16 cellular contexts compared by ENCODE assay signal in the genomic region with DNA sequence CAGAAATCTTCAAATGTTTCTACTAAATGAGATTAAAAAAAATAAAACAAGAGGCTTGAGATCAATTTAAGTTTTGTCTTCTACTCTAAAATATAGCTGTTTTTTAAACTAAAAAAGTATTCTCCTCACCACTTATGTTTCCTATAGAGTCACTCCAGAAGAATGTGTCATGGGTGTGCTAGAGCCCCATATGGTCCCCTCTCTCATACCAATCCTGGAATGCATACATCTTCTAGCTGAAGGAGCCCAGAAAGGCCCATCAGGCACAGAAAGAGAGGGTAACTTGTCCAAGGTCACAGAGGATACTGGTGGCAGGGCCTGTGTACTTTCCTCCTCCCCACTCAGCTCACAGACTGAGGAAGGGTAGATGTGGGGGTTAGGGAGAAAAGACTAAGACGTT. TPM values are rescaled to one million over a fixed set of nuclear protein-coding genes. Genes with fewer than 3 reads are reported as not detected.
DNase-seq lines count a peak whose midpoint lies in the region; ATAC-seq and TF ChIP-seq lines count a peak whose summit lies in the region.
"Had no signal": no experiment of that assay in that cellular context is flagged by ENCODE, and none has a peak within 500 bp of the region (broad histone marks: within the 10 kb centered on the region; RNA-seq: fewer than 3 reads in every experiment).

No MANE protein-coding gene starts in this region.

- intact Hi-C loops in activated B cell treated with CpG ODN at 0.5 μM for 24 hours (cut with micrococcal nuclease): no loop called here
- intact Hi-C loops in right lobe of liver (cut with DNase I): no loop called here

- H2AFZ ChIP-seq in GM23248 (no peak overlapping the region), smooth muscle cell (ENCODE audit: low read depth) (no peak overlapping the region)
- H2AFZ ChIP-seq: GM23338 had no signal

- H3K4me3 ChIP-seq in GM23248 (no peak overlapping the region), smooth muscle cell (no peak overlapping the region), right lobe of liver (no peak overlapping the region)
- H3K4me3 ChIP-seq: A549, BLaER1, GM23338 had no signal

- H3K4me1 Mint-ChIP-seq in activated B cell treated with CpG ODN at 0.5 μM for 24 hours: peaks cover 4% of the 10 kb centered on the region
- H3K4me1 Mint-ChIP-seq in natural killer cell treated with Interleukin-12 subunit alpha and Interleukin-12 subunit beta and Interleukin-15 and Interleukin-18, amount 100 ng/mL, for 72 hours (ENCODE audit: low read depth in 2 of 2): peaks cover 8 to 15% of the 10 kb centered on the region in 2 donors
- H3K4me1 Mint-ChIP-seq: GM23338 had no signal

- H3K9me2 ChIP-seq in GM23248 (ENCODE audit: insufficient read depth): no peaks in the 10 kb centered on the region

- ATAC-seq in activated B cell treated with CpG ODN at 0.5 μM for 24 hours (ENCODE audit: low read depth) (no peak), right lobe of liver (no peak)
- ATAC-seq in natural killer cell treated with Interleukin-12 subunit alpha and Interleukin-12 subunit beta and Interleukin-15 and Interleukin-18, amount 100 ng/mL, for 72 hours: no peak
- ATAC-seq: HepG2 had no signal

- peak overlapping the region; percentile 63 for H3K27ac Mint-ChIP-seq in activated B cell treated with CpG ODN at 0.5 μM for 24 hours
- no peak overlapping the region for H3K27ac Mint-ChIP-seq in natural killer cell treated with Interleukin-12 subunit alpha and Interleukin-12 subunit beta and Interleukin-15 and Interleukin-18, amount 100 ng/mL, for 72 hours
- H3K27ac Mint-ChIP-seq: GM23338 had no signal

- peaks cover 6% of the 10 kb centered on the region; the same call in 1 of the 2 replicates for H3K36me3 ChIP-seq in GM23248 (ENCODE audit: low read depth)
- no peaks in the 10 kb centered on the region for H3K36me3 ChIP-seq in smooth muscle cell (ENCODE audit: low read depth)
- peaks cover 0 to 7% (median 0%) of the 10 kb centered on the region in 4 donors for H3K36me3 ChIP-seq in right lobe of liver

- H3K9me3 Mint-ChIP-seq in activated B cell treated with CpG ODN at 0.5 μM for 24 hours: no peaks in the 10 kb centered on the region
- H3K9me3 Mint-ChIP-seq in natural killer cell treated with Interleukin-12 subunit alpha and Interleukin-12 subunit beta and Interleukin-15 and Interleukin-18, amount 100 ng/mL, for 72 hours: no peaks in the 10 kb centered on the region
- H3K9me3 Mint-ChIP-seq: CD4-positive, CD25-positive, alpha-beta regulatory T cell; GM23338 had no signal

- H3K4me3 Mint-ChIP-seq in activated B cell treated with CpG ODN at 0.5 μM for 24 hours: no peak overlapping the region
- H3K4me3 Mint-ChIP-seq in natural killer cell treated with Interleukin-12 subunit alpha and Interleukin-12 subunit beta and Interleukin-15 and Interleukin-18, amount 100 ng/mL, for 72 hours: no peak overlapping the region
- H3K4me3 Mint-ChIP-seq: CD4-positive, CD25-positive, alpha-beta regulatory T cell; GM23338 had no signal

- POLR2A ChIA-PET in activated B cell treated with CpG ODN at 0.5 μM for 24 hours (lab: Charles Lee): interaction anchor here (1.0 kb wide), 1 partner anchor 34 kb away, joined by 6 read pairs; no protein-coding TSS in a partner anchor

- DNase-seq in EH (ENCODE audit: low read depth) (peak; percentile 64), GM23248 (no peak), activated B cell treated with CpG ODN at 0.5 μM for 24 hours (no peak), smooth muscle cell (lab: John Stamatoyannopoulos, UW; ENCODE audit: unreplicated experiment) (no peak), dedifferentiated amniotic fluid mesenchymal stem cell (ENCODE audit: extremely low spot score) (no peak), right lobe of liver (no peak), COLO668 (lab: John Stamatoyannopoulos, UW; ENCODE audit: unreplicated experiment) (no peak)
- no peak for DNase-seq in natural killer cell treated with Interleukin-12 subunit alpha and Interleukin-12 subunit beta and Interleukin-15 and Interleukin-18, amount 100 ng/mL, for 72 hours (ENCODE audit: low spot score)
- DNase-seq: CD4-positive, CD25-positive, alpha-beta regulatory T cell; DMS153; DMS79 treated with DMSO at 0.1 percent for 48 hours; H7 had no signal

- H3K9ac ChIP-seq in GM23248 (no peak overlapping the region), smooth muscle cell (ENCODE audit: low read depth) (no peak overlapping the region)
- H3K9ac ChIP-seq: BLaER1 had no signal

- peaks cover 61% of the 10 kb centered on the region for H3K36me3 Mint-ChIP-seq in activated B cell treated with CpG ODN at 0.5 μM for 24 hours (ENCODE audit: low read depth)
- peaks cover 6% of the 10 kb centered on the region for H3K36me3 Mint-ChIP-seq in natural killer cell treated with Interleukin-12 subunit alpha and Interleukin-12 subunit beta and Interleukin-15 and Interleukin-18, amount 100 ng/mL, for 72 hours

- TF ChIP-seq POLR2A in right lobe of liver (IDR thresholded peaks at IDR 0.05): no peak

- H3K27me3 ChIP-seq in GM23248 (replicated peaks; ENCODE audit: insufficient read depth) (no peaks in the 10 kb centered on the region), smooth muscle cell (ENCODE audit: low read depth) (no peaks in the 10 kb centered on the region), right lobe of liver (no peaks in the 10 kb centered on the region)
- H3K27me3 ChIP-seq: BLaER1 had no signal

- CTCF ChIA-PET in activated B cell treated with CpG ODN at 0.5 μM for 24 hours (lab: Charles Lee): interaction anchor here (1.2 kb wide), 1 partner anchor 60 kb away, joined by 3 read pairs; no protein-coding TSS in a partner anchor

- H3K4me2 ChIP-seq in GM23248 (ENCODE audit: unreplicated experiment): peak overlapping the region; percentile 30
- H3K4me2 ChIP-seq in smooth muscle cell: peak overlapping the region; percentile 45
- H3K4me2 ChIP-seq: A549, BLaER1, GM23338 had no signal

- H3K9me3 ChIP-seq in GM23248 (ENCODE audit: low read depth) (no peaks in the 10 kb centered on the region), smooth muscle cell (replicated peaks; ENCODE audit: low read depth) (no peaks in the 10 kb centered on the region), right lobe of liver (no peaks in the 10 kb centered on the region)
- H3K9me3 ChIP-seq: A549, BLaER1 had no signal

- 95 to 100% methylated on average over 1 of the region's 1 CpG for WGBS in GM23248 (ENCODE audit: low coverage in 1 of 2, low lambda C conversion rate in 2 of 2, missing lambda C conversion rate in 2 of 2), 2 experiments
- 94% methylated on average over 1 of the region's 1 CpG for WGBS in smooth muscle cell (ENCODE audit: low lambda C conversion rate)
- no CpG with 5 or more reads among the region's 1 CpG for WGBS in right lobe of liver (ENCODE audit: insufficient coverage, low coverage, low lambda C conversion rate, missing lambda C conversion rate)

- H3K27ac ChIP-seq in GM23248: no peak overlapping the region
- H3K27ac ChIP-seq in smooth muscle cell (ENCODE audit: low read depth): no peak overlapping the region
- H3K27ac ChIP-seq in right lobe of liver: no peak overlapping the region
- H3K27ac ChIP-seq: A549, BLaER1 had no signal

- TF ChIP-seq CTCF in activated B cell treated with CpG ODN at 0.5 μM for 24 hours (IDR thresholded peaks at IDR 0.05) (no peak), smooth muscle cell (IDR thresholded peaks at IDR 0.05; ENCODE audit: borderline replicate concordance, insufficient read depth, poor library complexity, severe bottlenecking) (no peak), right lobe of liver (IDR thresholded peaks at IDR 0.05) (no peak)

- H4K20me1 ChIP-seq in GM23248 (ENCODE audit: insufficient read depth): no peaks in the 10 kb centered on the region; the same call in 1 of the 2 replicates
- H4K20me1 ChIP-seq in smooth muscle cell (ENCODE audit: low read depth): no peaks in the 10 kb centered on the region
- H4K20me1 ChIP-seq: BLaER1 had no signal

- H3K4me1 ChIP-seq in GM23248 (ENCODE audit: insufficient read depth): peaks cover 33% of the 10 kb centered on the region
- peaks cover 24% of the 10 kb centered on the region for H3K4me1 ChIP-seq in smooth muscle cell (ENCODE audit: low read depth)
- no peaks in the 10 kb centered on the region for H3K4me1 ChIP-seq in right lobe of liver
- H3K4me1 ChIP-seq: A549 had no signal

- in situ Hi-C loops in GM23248 (cut with MboI): no loop called here

- no peaks in the 10 kb centered on the region for H3K27me3 Mint-ChIP-seq in activated B cell treated with CpG ODN at 0.5 μM for 24 hours
- H3K27me3 Mint-ChIP-seq in natural killer cell treated with Interleukin-12 subunit alpha and Interleukin-12 subunit beta and Interleukin-15 and Interleukin-18, amount 100 ng/mL, for 72 hours: no peaks in the 10 kb centered on the region
- H3K27me3 Mint-ChIP-seq: CD4-positive, CD25-positive, alpha-beta regulatory T cell had no signal

- no peaks in the 10 kb centered on the region for H3K79me2 ChIP-seq in GM23248 (ENCODE audit: insufficient read depth)
- no peaks in the 10 kb centered on the region for H3K79me2 ChIP-seq in smooth muscle cell (ENCODE audit: low read depth)

- H3F3A ChIP-seq in GM23248 (ENCODE audit: insufficient read depth) (peaks cover 25% of the 10 kb centered on the region), smooth muscle cell (ENCODE audit: low read depth) (peaks cover 7% of the 10 kb centered on the region)

RNA-seq across cellular contexts. Expression of gene RELT, which starts 34.4 kb away (rescaled TPM):
- total RNA-seq in GM23248 (2014; rRNA removed; shearing (Covaris generic)): 7.1 and 8.2 TPM in 2 replicates
- polyA plus RNA-seq in GM23248 (2016; fragmentation: Nextera tagmentation; extraction: Ambion mirVana): 2.8 and 2.9 TPM in 2 replicates
- 81.8 and 90.1 TPM in 2 replicates for total RNA-seq in activated B cell treated with CpG ODN at 0.5 μM for 24 hours
- 4.3 and 4.8 TPM in 2 replicates for total RNA-seq in smooth muscle cell
- 5.5 and 9.4 TPM in 2 replicates for polyA plus RNA-seq in smooth muscle cell
- 1 to 10 TPM in 5 of 6 experiments, under 1 TPM in 1; 0.81 to 5.4 (median 1.6) TPM for total RNA-seq in right lobe of liver
- total RNA-seq in natural killer cell treated with Interleukin-12 subunit alpha and Interleukin-12 subunit beta and Interleukin-15 and Interleukin-18, amount 100 ng/mL, for 72 hours: 10 to 100 TPM; 46.5 to 58.0 TPM
